ENCODE assay signal across 18 cellular contexts in genomic region chr7:38306914-38307313, GRCh38.
A peak's percentile ranks its signal among the peaks of the same experiment; 100 is the strongest.
DNase-seq lines count a peak whose midpoint lies in the region; ATAC-seq lines count a peak whose summit lies in the region.
"Had no signal": no experiment of that assay in that cellular context is flagged by ENCODE, and none has a peak within 500 bp of the region (broad histone marks: within the 10 kb centered on the region; RNA-seq: fewer than 3 reads in every experiment).

No MANE protein-coding gene starts in this region.

- no peaks in the 10 kb centered on the region for H3K27me3 Mint-ChIP-seq in stimulated activated naive CD8-positive, alpha-beta T cell treated with anti-CD3 and anti-CD28 coated beads, Interleukin-15, Interleukin-2, amounts not matched to agents 100 ng/mL and 50 ng/mL, for 24 hours
- no peaks in the 10 kb centered on the region for H3K27me3 Mint-ChIP-seq in activated naive CD8-positive, alpha-beta T cell treated with anti-CD3 and anti-CD28 coated beads, Interleukin-2, amount 50 U/mL, for 24 hours

- peak overlapping the region; percentile 45 for H3K4me3 Mint-ChIP-seq in stimulated activated naive CD8-positive, alpha-beta T cell treated with anti-CD3 and anti-CD28 coated beads, Interleukin-15, Interleukin-2, amounts not matched to agents 100 ng/mL and 50 ng/mL, for 24 hours
- H3K4me3 Mint-ChIP-seq in activated naive CD8-positive, alpha-beta T cell treated with anti-CD3 and anti-CD28 coated beads, Interleukin-2, amount 50 U/mL, for 24 hours = no peak overlapping the region
- H3K4me3 Mint-ChIP-seq: IgD-negative memory B cell, WTC11 had no signal

- H3K9me3 Mint-ChIP-seq in stimulated activated naive CD8-positive, alpha-beta T cell treated with anti-CD3 and anti-CD28 coated beads, Interleukin-15, Interleukin-2, amounts not matched to agents 100 ng/mL and 50 ng/mL, for 24 hours = no peaks in the 10 kb centered on the region
- no peaks in the 10 kb centered on the region for H3K9me3 Mint-ChIP-seq in activated naive CD8-positive, alpha-beta T cell treated with anti-CD3 and anti-CD28 coated beads, Interleukin-2, amount 50 U/mL, for 24 hours

- peak overlapping the region; percentile 67 for H3K27ac Mint-ChIP-seq in stimulated activated naive CD8-positive, alpha-beta T cell treated with anti-CD3 and anti-CD28 coated beads, Interleukin-15, Interleukin-2, amounts not matched to agents 100 ng/mL and 50 ng/mL, for 24 hours
- peak overlapping the region; percentile 81 for H3K27ac Mint-ChIP-seq in activated naive CD8-positive, alpha-beta T cell treated with anti-CD3 and anti-CD28 coated beads, Interleukin-2, amount 50 U/mL, for 24 hours
- H3K27ac Mint-ChIP-seq: IgD-negative memory B cell, WTC11 had no signal

- H3K36me3 Mint-ChIP-seq in stimulated activated naive CD8-positive, alpha-beta T cell treated with anti-CD3 and anti-CD28 coated beads, Interleukin-15, Interleukin-2, amounts not matched to agents 100 ng/mL and 50 ng/mL, for 24 hours (ENCODE audit: low read depth) = no peaks in the 10 kb centered on the region
- no peaks in the 10 kb centered on the region for H3K36me3 Mint-ChIP-seq in activated naive CD8-positive, alpha-beta T cell treated with anti-CD3 and anti-CD28 coated beads, Interleukin-2, amount 50 U/mL, for 24 hours (ENCODE audit: low read depth)
- H3K36me3 Mint-ChIP-seq: IgD-negative memory B cell, WTC11 had no signal

- H3K4me1 Mint-ChIP-seq in stimulated activated naive CD8-positive, alpha-beta T cell treated with anti-CD3 and anti-CD28 coated beads, Interleukin-15, Interleukin-2, amounts not matched to agents 100 ng/mL and 50 ng/mL, for 24 hours (ENCODE audit: low read depth) = peaks cover 49% of the 10 kb centered on the region
- H3K4me1 Mint-ChIP-seq in activated naive CD8-positive, alpha-beta T cell treated with anti-CD3 and anti-CD28 coated beads, Interleukin-2, amount 50 U/mL, for 24 hours = peaks cover 50% of the 10 kb centered on the region

- DNase-seq in stimulated activated naive CD8-positive, alpha-beta T cell treated with anti-CD3 and anti-CD28 coated beads, Interleukin-15, Interleukin-2, amounts not matched to agents 100 U/mL and 50 U/mL, for 24 hours = no peak
- DNase-seq in SKM-1 treated with dmso at 0.1 percent for 144 hours (lab: John Stamatoyannopoulos, UW; ENCODE audit: unreplicated experiment) (peak; percentile 80), NAMALWA (ENCODE audit: low spot score) (no peak)
- DNase-seq in activated naive CD8-positive, alpha-beta T cell treated with anti-CD3 and anti-CD28 coated beads, Interleukin-2, amount 50 U/mL, for 24 hours = no peak
- DNase-seq: activated T-cell treated with anti-CD3 and anti-CD28 coated beads for 4 hours; DMS153; foreskin fibroblast; left ventricle myocardium inferior; NCI-H1436 treated with DMSO at 0.1 percent for 48 hours; NCI-H226; psoas muscle; stimulated activated CD4-positive, alpha-beta T cell treated with anti-CD3 and anti-CD28 coated beads, Interleukin-12 subunit alpha, Interleukin-12 subunit beta, amount 100 ng/mL, for 4 hours had no signal

- ATAC-seq in stimulated activated naive CD8-positive, alpha-beta T cell treated with anti-CD3 and anti-CD28 coated beads, Interleukin-15, Interleukin-2, amounts not matched to agents 100 U/mL and 50 U/mL, for 24 hours = no peak
- no peak for ATAC-seq in activated naive CD8-positive, alpha-beta T cell treated with anti-CD3 and anti-CD28 coated beads, Interleukin-2, amount 50 U/mL, for 24 hours
- ATAC-seq in GM21381 (IDR thresholded peaks at IDR 0.05; ENCODE audit: unreplicated experiment) (no peak), GM21390 (IDR thresholded peaks at IDR 0.05; ENCODE audit: unreplicated experiment) (no peak)
- no peak for ATAC-seq in activated CD4-positive, CD25-positive, alpha-beta regulatory T cell treated with anti-CD3 and anti-CD28 coated beads, Interleukin-2, amount 50 U/mL, for 24 hours
- ATAC-seq: psoas muscle, WTC11 had no signal
